ENCODE assay signal across 10 cellular contexts in the genomic region with DNA sequence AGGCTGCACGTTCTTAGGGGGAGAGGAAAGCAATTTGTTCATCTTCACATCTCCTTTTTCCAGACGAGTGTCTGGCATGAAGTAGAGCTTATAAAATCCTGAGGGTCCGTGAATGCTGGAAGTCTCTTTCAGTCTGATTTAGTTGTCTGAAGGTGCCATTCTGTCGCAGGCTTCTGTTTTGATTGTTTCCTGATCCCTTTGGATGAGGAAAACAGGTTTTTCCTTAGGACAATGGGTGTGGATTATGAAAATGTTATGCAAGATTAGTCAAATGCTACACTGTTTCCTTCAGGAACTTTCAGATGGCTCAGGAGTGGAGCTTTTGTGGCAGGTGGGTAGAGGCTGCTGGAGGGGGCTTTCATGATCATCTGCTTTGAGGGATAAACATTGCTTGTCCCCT. TPM values are rescaled to one million over a fixed set of nuclear protein-coding genes. Genes with fewer than 3 reads are reported as not detected.
"Had no signal": no experiment of that assay in that cellular context is flagged by ENCODE, and none has a peak within 500 bp of the region (broad histone marks: within the 10 kb centered on the region; RNA-seq: fewer than 3 reads in every experiment).

A gene (plus strand): TSS at position 301 of the 400 bp plus-strand sequence. CDS start 38,935 bp downstream, outside the sequence.

- H3K4me2 ChIP-seq: KMS-11 had no signal

- H3K4me3 ChIP-seq: K562 had no signal

- ATAC-seq: HepG2, K562 had no signal

- H3K27ac ChIP-seq: HL-60, KMS-11 had no signal

- DNase-seq: IMR-90, KBM-7, KG1 had no signal

- H3K27ac Mint-ChIP-seq: IgD-negative memory B cell had no signal

- H3K27me3 Mint-ChIP-seq: IgD-negative memory B cell had no signal

- H3K4me3 Mint-ChIP-seq: IgD-negative memory B cell had no signal

RNA-seq across cellular contexts. Expression of the gene that starts here (rescaled TPM):
- total RNA-seq: HepG2, HT-29, HT1080, IMR-90, K562 had no signal
- polyA plus RNA-seq: HepG2, IgD-negative memory B cell, IMR-90, K562 had no signal
